Comparison of ENCODE assay signal across 1 cellular context in genomic region chr1:156600733-156601121, GRCh38.
TF ChIP-seq lines count a peak whose summit lies in the region.

No MANE protein-coding gene starts in this region.

TF ChIP-seq in GM12878, 131 proteins besides CTCF, POLR2A, EP300 and RAD21:
- TF ChIP-seq DPF2 (IDR thresholded peaks at IDR 0.05) (no peak), TARDBP (IDR thresholded peaks at IDR 0.05; ENCODE audit: borderline replicate concordance) (no peak), CHD2 (IDR thresholded peaks at IDR 0.05; ENCODE audit: borderline replicate concordance, low read depth, low read length) (no peak), SREBF2 (IDR thresholded peaks at IDR 0.05; ENCODE audit: low read length) (no peak), NRF1 (conservative IDR thresholded peaks at IDR 0.05; ENCODE audit: low read depth, low read length) (no peak), JUND (IDR thresholded peaks at IDR 0.05; ENCODE audit: low read depth, low read length) (no peak), ATF7 (IDR thresholded peaks at IDR 0.05; ENCODE audit: low read depth) (no peak), SP1 (IDR thresholded peaks at IDR 0.05; ENCODE audit: low read depth, low read length) (no peak), RCOR1 (conservative IDR thresholded peaks at IDR 0.05; ENCODE audit: low read depth, low read length) (no peak), CHD1 (IDR thresholded peaks at IDR 0.05; ENCODE audit: low read depth, low read length) (no peak), ZSCAN29 (IDR thresholded peaks at IDR 0.05) (no peak), HDAC2 (IDR thresholded peaks at IDR 0.05) (no peak), ZNF24 (IDR thresholded peaks at IDR 0.05) (no peak), EGR1 (IDR thresholded peaks at IDR 0.05; ENCODE audit: borderline replicate concordance in 1 of 2, low read depth in 2 of 2, low read length in 2 of 2) (no peak), JUNB (IDR thresholded peaks at IDR 0.05) (no peak), HDGF (IDR thresholded peaks at IDR 0.05) (no peak), ZNF274 (IDR thresholded peaks at IDR 0.05; ENCODE audit: insufficient read depth, insufficient read length) (no peak)
TF ChIP-seq in GM12878: peak in this region for 0.
